ENCODE assay signal across 19 cellular contexts in genomic region chr2:64459575-64459974, GRCh38. TPM values are rescaled to one million over a fixed set of nuclear protein-coding genes. Genes with fewer than 3 reads are reported as not detected.
DNase-seq lines count a peak whose midpoint lies in the region; ATAC-seq and TF ChIP-seq lines count a peak whose summit lies in the region.
"Had no signal": no experiment of that assay in that cellular context is flagged by ENCODE, and none has a peak within 500 bp of the region (broad histone marks: within the 10 kb centered on the region; RNA-seq: fewer than 3 reads in every experiment).

No MANE protein-coding gene starts in this region.

- H3K79me1 ChIP-seq in H9 (ENCODE audit: insufficient read depth, low read depth, low read length, poor library complexity, severe bottlenecking): no peaks in the 10 kb centered on the region

- H4K91ac ChIP-seq in H9 (ENCODE audit: insufficient read length, low read depth, low read length): no peak overlapping the region

- H3K23me2 ChIP-seq in H9 (ENCODE audit: insufficient read length, low read depth, low read length, poor library complexity, severe bottlenecking): peaks cover 5% of the 10 kb centered on the region

- H2AFZ ChIP-seq in neural progenitor cell (replicated peaks) (no peak overlapping the region), H9 (ENCODE audit: low read length) (no peak overlapping the region)
- H2AFZ ChIP-seq: GM23338 had no signal

- H3K36me3 ChIP-seq in HAP-1 (replicated peaks) (peaks cover 57% of the 10 kb centered on the region), endocrine pancreas (ENCODE audit: control insufficient read depth, insufficient read depth, low read length) (no peaks in the 10 kb centered on the region), neural progenitor cell (peaks cover 9% of the 10 kb centered on the region), A673 (ENCODE audit: insufficient read depth, low read length, poor library complexity, severe bottlenecking) (no peaks in the 10 kb centered on the region)

- H3F3A ChIP-seq in neural progenitor cell (ENCODE audit: low read depth): peaks cover 11% of the 10 kb centered on the region

- H3K4me3 Mint-ChIP-seq in neural progenitor cell (no peak overlapping the region), H9 (no peak overlapping the region)
- H3K4me3 Mint-ChIP-seq: CD4-positive, alpha-beta memory T cell; GM23338 had no signal

- no peak overlapping the region for H3K56ac ChIP-seq in H9 (ENCODE audit: insufficient read length, low read depth, low read length)

- in situ Hi-C loops in HAP-1 (cut with MboI; ENCODE audit: low sequenced_read_pairs): no loop called here

- H3K4me3 ChIP-seq in HAP-1 (peak overlapping the region; percentile 4), endocrine pancreas (ENCODE audit: control insufficient read depth, insufficient read depth, low read length) (no peak overlapping the region), neural progenitor cell (no peak overlapping the region), A673 (ENCODE audit: low read depth, low read length, poor library complexity, severe bottlenecking) (no peak overlapping the region)
- H3K4me3 ChIP-seq: A549, GM12878, GM23338 had no signal

- H2BK5ac ChIP-seq in H9 (ENCODE audit: insufficient read length, low read length): no peak overlapping the region

- no peak overlapping the region for H3K14ac ChIP-seq in H9 (ENCODE audit: insufficient read depth, low read length)

- H3K18ac ChIP-seq in H9 (ENCODE audit: insufficient read length, low read depth, low read length): no peak overlapping the region

- no peak overlapping the region for H3T11ph ChIP-seq in H9 (ENCODE audit: low read length)

- no peaks in the 10 kb centered on the region for H4K20me1 ChIP-seq in neural progenitor cell (ENCODE audit: low read depth)
- H4K20me1 ChIP-seq in H9 (ENCODE audit: control insufficient read depth, insufficient read depth, insufficient read length): no peaks in the 10 kb centered on the region

- no peak overlapping the region for H2BK15ac ChIP-seq in H9 (ENCODE audit: low read depth, low read length)

- TF ChIP-seq CTCF in neural progenitor cell (IDR thresholded peaks at IDR 0.05) (no peak), A673 (conservative IDR thresholded peaks at IDR 0.05; ENCODE audit: low read depth, low read length) (no peak), H9 (conservative IDR thresholded peaks at IDR 0.05) (no peak)

- H3K27ac Mint-ChIP-seq in neural progenitor cell (no peak overlapping the region), H9 (no peak overlapping the region)
- H3K27ac Mint-ChIP-seq: CD4-positive, alpha-beta memory T cell; GM23338 had no signal

- peaks cover 26% of the 10 kb centered on the region for H3K36me3 Mint-ChIP-seq in neural progenitor cell
- H3K36me3 Mint-ChIP-seq in H9 (ENCODE audit: insufficient read depth in 1 of 3, low read depth in 3 of 3): peaks cover 5 to 31% (median 20%) of the 10 kb centered on the region in 3 experiments; a peak in 5 of 7 replicates
- H3K36me3 Mint-ChIP-seq: CD4-positive, alpha-beta memory T cell had no signal

- H3K4me2 ChIP-seq in neural progenitor cell: peak overlapping the region; percentile 32
- H3K4me2 ChIP-seq in H9 (ENCODE audit: insufficient read depth, insufficient read length, low read length): no peak overlapping the region
- H3K4me2 ChIP-seq: A549, GM23338 had no signal

- no peak overlapping the region for H3K23ac ChIP-seq in H9 (ENCODE audit: insufficient read length, low read depth, low read length)

- no peak overlapping the region for H4K8ac ChIP-seq in H9 (replicated peaks; ENCODE audit: insufficient read length, low read depth, low read length)

- H3K27me3 Mint-ChIP-seq in neural progenitor cell (ENCODE audit: insufficient read depth, low read depth): peaks cover 2% of the 10 kb centered on the region
- no peaks in the 10 kb centered on the region; the same call in 1 of the 2 replicates for H3K27me3 Mint-ChIP-seq in H9 (ENCODE audit: low read depth)
- H3K27me3 Mint-ChIP-seq: CD4-positive, alpha-beta memory T cell had no signal

- H2AK5ac ChIP-seq in H9 (ENCODE audit: insufficient read length, low read length): no peak overlapping the region

- H2BK20ac ChIP-seq in H9 (ENCODE audit: low read depth, low read length, poor library complexity, severe bottlenecking): no peak overlapping the region

- H3K4ac ChIP-seq in H9 (ENCODE audit: low read depth, low read length): no peak overlapping the region

- H3K4me1 Mint-ChIP-seq in neural progenitor cell: peaks cover 17% of the 10 kb centered on the region
- peaks cover 12 to 26% of the 10 kb centered on the region in 2 experiments for H3K4me1 Mint-ChIP-seq in H9

- H3K9ac ChIP-seq in endocrine pancreas (ENCODE audit: control insufficient read depth, insufficient read depth, low read length) (peak overlapping the region; percentile 5), neural progenitor cell (no peak overlapping the region), H9 (ENCODE audit: extremely low read depth, insufficient read length, low read length) (no peak overlapping the region)

- WGBS in H9 (ENCODE audit: extremely low coverage, insufficient read length, low lambda C conversion rate): no CpG with 5 or more reads among the region's 3 CpGs

- H3K79me2 ChIP-seq in neural progenitor cell (ENCODE audit: low read depth) (peaks cover 7% of the 10 kb centered on the region), H9 (ENCODE audit: insufficient read depth, low read length) (no peaks in the 10 kb centered on the region)

- H2BK12ac ChIP-seq in H9 (ENCODE audit: insufficient read length, low read depth, low read length): no peak overlapping the region

- no peaks in the 10 kb centered on the region for H3K9me3 Mint-ChIP-seq in neural progenitor cell
- H3K9me3 Mint-ChIP-seq in H9: no peaks in the 10 kb centered on the region
- H3K9me3 Mint-ChIP-seq: CD4-positive, alpha-beta memory T cell had no signal

- H2BK120ac ChIP-seq in H9 (ENCODE audit: low read depth, low read length, poor library complexity, severe bottlenecking): no peak overlapping the region

- intact Hi-C loops in A673 (cut with micrococcal nuclease; ENCODE audit: unreplicated experiment): no loop called here

- H4K5ac ChIP-seq in H9 (ENCODE audit: insufficient read length, low read depth, low read length): no peak overlapping the region

- BruUV-seq in A673 (replicated peaks; lab: Mats Ljungman, UMichigan): no TSS peak

- CTCF ChIA-PET in A673 (lab: Charles Lee): no interaction called here

- H3K4me1 ChIP-seq in HAP-1 (peaks cover 82% of the 10 kb centered on the region), endocrine pancreas (ENCODE audit: control insufficient read depth, insufficient read depth, low read length) (no peaks in the 10 kb centered on the region), neural progenitor cell (peaks cover 25% of the 10 kb centered on the region), A673 (ENCODE audit: insufficient read depth, low read length, poor library complexity, severe bottlenecking) (peaks cover 23% of the 10 kb centered on the region), H9 (ENCODE audit: insufficient read depth, low read length) (peaks cover 4% of the 10 kb centered on the region; the same call in 1 of the 2 replicates)

- no peak for DNase-seq in HAP-1 (ENCODE audit: low spot score in 2 of 2)
- DNase-seq in NCI-H69 (lab: John Stamatoyannopoulos, UW): peak; percentile 31
- no peak for DNase-seq in neural progenitor cell (ENCODE audit: low spot score)
- DNase-seq in A673 (ENCODE audit: low spot score): no peak
- DNase-seq in H9: no peak
- DNase-seq: 8988T; C1 segment of cervical spinal cord; Calu3; CD4-positive, alpha-beta memory T cell; COR-L47; DMS153; EL; GDM1; HCEC 1CT had no signal

- no peak overlapping the region for H3K27ac ChIP-seq in neural progenitor cell
- no peak overlapping the region for H3K27ac ChIP-seq in A673 (ENCODE audit: low read depth, low read length, poor library complexity, severe bottlenecking)
- no peak overlapping the region for H3K27ac ChIP-seq in H9 (ENCODE audit: insufficient read length, low read depth, low read length)
- H3K27ac ChIP-seq: A549 had no signal

- no peaks in the 10 kb centered on the region for H3K9me3 ChIP-seq in HAP-1
- H3K9me3 ChIP-seq in endocrine pancreas (ENCODE audit: control insufficient read depth, low read length): no peaks in the 10 kb centered on the region
- no peaks in the 10 kb centered on the region for H3K9me3 ChIP-seq in neural progenitor cell (ENCODE audit: low read depth)
- no peaks in the 10 kb centered on the region for H3K9me3 ChIP-seq in A673 (ENCODE audit: low read depth, low read length, poor library complexity, severe bottlenecking)
- no peaks in the 10 kb centered on the region for H3K9me3 ChIP-seq in H9 (ENCODE audit: control insufficient read depth, low read depth, low read length)
- H3K9me3 ChIP-seq: A549 had no signal

- POLR2A ChIA-PET in A673 (lab: Charles Lee; ENCODE audit: low non-redundant PET): no interaction called here

- ATAC-seq in GM21515 (IDR thresholded peaks at IDR 0.05; ENCODE audit: unreplicated experiment): no peak
- ATAC-seq: A549, GM12878, GM23338 had no signal

- H3K27me3 ChIP-seq in HAP-1 (ENCODE audit: low read depth) (no peaks in the 10 kb centered on the region), endocrine pancreas (ENCODE audit: control insufficient read depth, insufficient read depth, low read length) (no peaks in the 10 kb centered on the region), neural progenitor cell (no peaks in the 10 kb centered on the region), A673 (replicated peaks; ENCODE audit: insufficient read depth, low read depth, low read length, poor library complexity) (no peaks in the 10 kb centered on the region), H9 (ENCODE audit: insufficient read depth, low read length) (no peaks in the 10 kb centered on the region)

RNA-seq across cellular contexts. Expression of gene LGALSL, which starts 5.6 kb away (rescaled TPM):
- total RNA-seq in neural progenitor cell (ENCODE audit: low replicate concordance): 24.3 and 31.1 TPM in 2 replicates
- 5.9 and 7.4 TPM in 2 replicates for total RNA-seq in A673 (2021)
- total RNA-seq in H9 (2021): 20.4 and 23.8 TPM in 2 replicates
